In the genomic region with DNA sequence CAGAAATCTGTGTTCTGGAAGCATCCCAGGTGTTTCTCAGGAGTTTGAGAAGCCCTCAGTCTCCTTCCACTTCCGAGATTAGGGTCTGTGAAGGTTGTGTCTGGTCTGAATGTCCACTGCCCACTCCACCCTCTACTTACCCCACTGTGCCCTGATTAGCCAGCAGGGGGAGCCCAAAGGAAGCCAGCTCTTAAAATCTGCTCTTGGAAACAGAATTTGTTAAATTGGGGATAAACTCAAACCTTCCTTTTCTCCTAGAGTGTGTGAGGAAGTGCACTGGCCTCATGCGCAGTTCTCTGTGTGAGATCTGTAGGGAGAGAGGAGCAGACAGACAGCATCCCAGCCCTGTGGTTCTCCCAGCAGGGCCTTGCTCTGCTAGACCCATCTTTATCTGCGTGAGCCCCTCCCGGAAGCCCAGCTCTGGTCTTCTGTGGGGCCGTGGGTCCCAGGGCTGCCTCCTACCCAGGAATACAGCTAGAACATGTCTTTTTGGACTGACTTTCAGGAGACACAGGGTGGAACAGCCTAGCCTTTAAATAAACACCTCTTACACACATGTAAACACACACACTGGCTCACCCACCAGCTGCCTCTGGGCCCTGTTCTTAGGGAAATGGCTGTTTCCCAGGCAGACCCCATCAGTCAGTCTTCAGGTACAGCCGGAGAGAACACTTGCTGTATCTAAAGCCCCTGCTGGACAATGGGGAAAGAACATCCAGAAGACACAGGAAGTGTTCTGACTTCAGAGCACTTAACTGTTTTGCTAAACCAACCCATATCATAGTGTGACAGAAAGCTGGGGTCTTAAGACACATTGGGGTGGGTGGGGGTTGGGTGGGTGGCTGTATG, we compare ENCODE assay signal across 8 cellular contexts. TPM values are rescaled to one million over a fixed set of nuclear protein-coding genes. Genes with fewer than 3 reads are reported as not detected.
DNase-seq lines count a peak whose midpoint lies in the region; ATAC-seq and TF ChIP-seq lines count a peak whose summit lies in the region.

No MANE protein-coding gene starts in this region.

- H3K27me3 ChIP-seq in DND-41 (ENCODE audit: insufficient read depth, low read length, poor library complexity) (no peaks in the 10 kb centered on the region), H9 (ENCODE audit: insufficient read depth, low read length) (no peaks in the 10 kb centered on the region), psoas muscle (ENCODE audit: insufficient read depth in 3 of 3, low read length in 2 of 3) (no peaks in the 10 kb centered on the region)

- TF ChIP-seq CTCF in DND-41 (IDR thresholded peaks at IDR 0.05; ENCODE audit: borderline replicate concordance, extremely low read depth, low read length, poor library complexity, severe bottlenecking) = peak; percentile 86
- peak; percentile 86 for TF ChIP-seq CTCF in H9 (conservative IDR thresholded peaks at IDR 0.05)
- peak; percentile 82 for TF ChIP-seq CTCF in psoas muscle (IDR thresholded peaks at IDR 0.05)

- no peak overlapping the region for H3T11ph ChIP-seq in H9 (ENCODE audit: low read length)

- peak; percentile 37; the same call in 1 of the 3 replicates for ATAC-seq in DND-41 (ENCODE audit: insufficient read depth, low read depth)
- ATAC-seq in activated T-cell treated with anti-CD3 and anti-CD28 coated beads, Interleukin-2, amount 50 U/mL, for 72 hours (replicated peaks in 1 of 2) = peak; percentile 31 to 38
- ATAC-seq in psoas muscle = peak; percentile 27 to 67 (median 42)
- no peak for ATAC-seq in GM18502 (IDR thresholded peaks at IDR 0.05; ENCODE audit: poor library complexity, unreplicated experiment)

- H3K14ac ChIP-seq in H9 (ENCODE audit: insufficient read depth, low read length) = no peak overlapping the region

- H2BK20ac ChIP-seq in H9 (ENCODE audit: low read depth, low read length, poor library complexity, severe bottlenecking) = no peak overlapping the region

- H3K4me1 ChIP-seq in DND-41 (ENCODE audit: insufficient read depth, low read length) (no peaks in the 10 kb centered on the region), H9 (ENCODE audit: insufficient read depth, low read length) (peaks cover 3% of the 10 kb centered on the region), psoas muscle (peaks cover 7% of the 10 kb centered on the region)

- no peak overlapping the region for H3K4ac ChIP-seq in H9 (ENCODE audit: low read depth, low read length)

- H3K4me3 Mint-ChIP-seq in H9 = no peak overlapping the region
- no peak overlapping the region for H3K4me3 Mint-ChIP-seq in activated T-cell treated with anti-CD3 and anti-CD28 coated beads, Interleukin-2, amount 50 U/mL, for 72 hours

- H2BK5ac ChIP-seq in H9 (ENCODE audit: insufficient read length, low read length) = no peak overlapping the region

- H3K9ac ChIP-seq in DND-41 (ENCODE audit: low read depth, low read length) (no peak overlapping the region), H9 (ENCODE audit: extremely low read depth, insufficient read length, low read length) (no peak overlapping the region)

- no peaks in the 10 kb centered on the region for H3K23me2 ChIP-seq in H9 (ENCODE audit: insufficient read length, low read depth, low read length, poor library complexity, severe bottlenecking)

- H3K4me1 Mint-ChIP-seq in H9 = peaks cover 31 to 33% of the 10 kb centered on the region in 2 experiments
- peaks cover 6% of the 10 kb centered on the region for H3K4me1 Mint-ChIP-seq in activated T-cell treated with anti-CD3 and anti-CD28 coated beads, Interleukin-2, amount 50 U/mL, for 72 hours (ENCODE audit: low read depth)

- no peak overlapping the region for H2AK5ac ChIP-seq in H9 (ENCODE audit: insufficient read length, low read length)

- no CpG with 5 or more reads among the region's 6 CpGs for WGBS in H9 (ENCODE audit: extremely low coverage, insufficient read length, low lambda C conversion rate)
- 68 to 84% (median 70%) methylated on average over 6 of the region's 6 CpGs for WGBS in psoas muscle, 3 donors

- H3K18ac ChIP-seq in H9 (ENCODE audit: insufficient read length, low read depth, low read length) = no peak overlapping the region

- H3K27me3 Mint-ChIP-seq in H9 (ENCODE audit: low read depth) = no peaks in the 10 kb centered on the region
- H3K27me3 Mint-ChIP-seq in activated T-cell treated with anti-CD3 and anti-CD28 coated beads, Interleukin-2, amount 50 U/mL, for 72 hours (ENCODE audit: low read depth) = no peaks in the 10 kb centered on the region

- H2BK15ac ChIP-seq in H9 (ENCODE audit: low read depth, low read length) = no peak overlapping the region

- no peaks in the 10 kb centered on the region; a peak in 2 of 7 replicates for H3K36me3 Mint-ChIP-seq in H9 (ENCODE audit: insufficient read depth in 1 of 3, low read depth in 3 of 3)
- no peaks in the 10 kb centered on the region for H3K36me3 Mint-ChIP-seq in activated T-cell treated with anti-CD3 and anti-CD28 coated beads, Interleukin-2, amount 50 U/mL, for 72 hours (ENCODE audit: insufficient read depth in 2 of 2)

- H3K9me3 ChIP-seq in DND-41 (ENCODE audit: insufficient read depth, low read length, severe bottlenecking) (no peaks in the 10 kb centered on the region), H9 (ENCODE audit: control insufficient read depth, low read depth, low read length) (no peaks in the 10 kb centered on the region), psoas muscle (no peaks in the 10 kb centered on the region)

- intact Hi-C loops in psoas muscle (cut with DNase I) = loop anchor here (2.0 to 5.0 kb wide), 3 partner anchors 254 to 296 kb away; no protein-coding TSS in a partner anchor

- no peaks in the 10 kb centered on the region for H3K79me1 ChIP-seq in H9 (ENCODE audit: insufficient read depth, low read depth, low read length, poor library complexity, severe bottlenecking)

- H3K23ac ChIP-seq in H9 (ENCODE audit: insufficient read length, low read depth, low read length) = no peak overlapping the region

- peak overlapping the region in 1 of 3 experiments; percentile 81; a peak in 2 of 7 replicates for H3K27ac Mint-ChIP-seq in H9
- H3K27ac Mint-ChIP-seq in activated T-cell treated with anti-CD3 and anti-CD28 coated beads, Interleukin-2, amount 50 U/mL, for 72 hours = peak overlapping the region; percentile 69

- no peak overlapping the region for H4K5ac ChIP-seq in H9 (ENCODE audit: insufficient read length, low read depth, low read length)

- H3K27ac ChIP-seq in DND-41 (ENCODE audit: low read length) = peak overlapping the region; percentile 29
- no peak overlapping the region for H3K27ac ChIP-seq in H9 (ENCODE audit: insufficient read length, low read depth, low read length)
- H3K27ac ChIP-seq in psoas muscle = no peak overlapping the region

- H3K4me3 ChIP-seq in DND-41 (ENCODE audit: low read depth in 1 of 2, low read length in 2 of 2) (no peak overlapping the region), psoas muscle (no peak overlapping the region)

- H4K8ac ChIP-seq in H9 (replicated peaks; ENCODE audit: insufficient read length, low read depth, low read length) = no peak overlapping the region

- peaks cover 51% of the 10 kb centered on the region for H3K36me3 ChIP-seq in DND-41 (ENCODE audit: insufficient read depth, low read length)
- peaks cover 0 to 28% of the 10 kb centered on the region in 2 donors for H3K36me3 ChIP-seq in psoas muscle (ENCODE audit: insufficient read depth in 1 of 2, low read depth in 1 of 2)

- H2BK12ac ChIP-seq in H9 (ENCODE audit: insufficient read length, low read depth, low read length) = no peak overlapping the region

- no peak overlapping the region for H4K91ac ChIP-seq in H9 (ENCODE audit: insufficient read length, low read depth, low read length)

- no peak overlapping the region for H2AFZ ChIP-seq in DND-41 (ENCODE audit: low read depth, low read length)
- H2AFZ ChIP-seq in H9 (ENCODE audit: low read length) = no peak overlapping the region

- H3K9me3 Mint-ChIP-seq in H9 = no peaks in the 10 kb centered on the region
- no peaks in the 10 kb centered on the region for H3K9me3 Mint-ChIP-seq in activated T-cell treated with anti-CD3 and anti-CD28 coated beads, Interleukin-2, amount 50 U/mL, for 72 hours

- H3K56ac ChIP-seq in H9 (ENCODE audit: insufficient read length, low read depth, low read length) = no peak overlapping the region

- H3K4me2 ChIP-seq in DND-41 (ENCODE audit: insufficient read depth, low read length) (no peak overlapping the region), H9 (ENCODE audit: insufficient read depth, insufficient read length, low read length) (no peak overlapping the region)

- H4K20me1 ChIP-seq in DND-41 (ENCODE audit: insufficient read depth, low read length) (peaks cover 2% of the 10 kb centered on the region; the same call in 1 of the 2 replicates), H9 (ENCODE audit: control insufficient read depth, insufficient read depth, insufficient read length) (no peaks in the 10 kb centered on the region)

- no peaks in the 10 kb centered on the region for H3K79me2 ChIP-seq in DND-41 (ENCODE audit: insufficient read depth, low read length)
- H3K79me2 ChIP-seq in H9 (ENCODE audit: insufficient read depth, low read length) = no peaks in the 10 kb centered on the region

- DNase-seq in DND-41 (peak; percentile 54), H9 (peak; percentile 59), NCI-H526 treated with DMSO at 0.1 percent for 48 hours (lab: John Stamatoyannopoulos, UW) (peak; percentile 0), germinal center (ENCODE audit: low spot score) (peak; percentile 33), psoas muscle (peak; percentile 60 to 77), NCI-H2029 treated with DMSO at 0.1 percent for 48 hours (lab: John Stamatoyannopoulos, UW) (no peak)
- peak; percentile 64 to 71 for DNase-seq in activated T-cell treated with anti-CD3 and anti-CD28 coated beads, Interleukin-2, amount 50 U/mL, for 72 hours

- no peak overlapping the region for H2BK120ac ChIP-seq in H9 (ENCODE audit: low read depth, low read length, poor library complexity, severe bottlenecking)

RNA-seq across cellular contexts. Expression of gene SMYD2, which starts 52.2 kb away (rescaled TPM):
- total RNA-seq in H9 (2021) (8.6 and 10.9 TPM in 2 replicates), psoas muscle (10 to 100 TPM; 37.1 to 75.3 (median 54.3) TPM)
- total RNA-seq in activated T-cell treated with anti-CD3 and anti-CD28 coated beads, Interleukin-2, amount 50 U/mL, for 72 hours = 10 to 100 TPM; 28.6 to 34.5 TPM
- polyA plus RNA-seq in psoas muscle = 10 to 100 TPM; 15.6 to 67.1 (median 43.5) TPM
